8 cellular contexts compared by ENCODE assay signal in the genomic region with DNA sequence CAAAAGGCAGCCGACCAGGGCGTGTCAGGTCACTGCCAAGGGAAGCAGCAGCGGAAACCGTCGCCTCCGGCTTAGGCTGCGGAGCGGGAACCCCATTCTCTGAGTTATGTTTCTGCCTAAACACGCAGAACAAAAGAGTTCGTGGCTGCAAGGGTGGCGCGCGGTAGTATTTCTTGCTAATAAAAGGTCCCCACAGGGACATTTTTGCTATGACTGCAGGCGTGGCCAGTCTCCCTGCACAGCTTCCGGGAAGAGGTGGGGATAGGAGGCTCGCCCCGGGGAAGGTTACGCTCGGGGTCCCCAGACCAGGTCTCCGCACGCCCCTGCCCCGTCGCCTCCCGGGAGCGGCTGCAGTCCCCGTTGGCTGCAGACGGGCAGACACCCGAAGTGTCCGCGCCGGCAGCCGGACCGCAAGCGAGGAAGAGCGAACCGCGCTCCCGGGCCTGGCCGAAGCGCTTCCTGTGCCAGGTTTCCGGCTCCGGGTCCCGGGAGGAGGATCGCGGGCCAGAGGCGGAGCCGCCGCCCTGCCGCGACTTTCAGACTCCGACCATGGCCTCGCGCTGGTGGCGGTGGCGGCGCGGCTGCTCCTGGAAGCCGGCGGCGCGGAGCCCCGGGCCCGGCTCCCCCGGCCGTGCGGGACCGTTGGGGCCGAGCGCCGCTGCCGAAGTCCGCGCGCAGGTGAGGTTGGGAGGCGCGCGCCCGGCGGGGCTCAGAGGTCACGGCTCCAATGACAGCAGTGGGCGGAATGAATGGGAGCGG. TPM values are rescaled to one million over a fixed set of nuclear protein-coding genes. Genes with fewer than 3 reads are reported as not detected.
DNase-seq lines count a peak whose midpoint lies in the region; ATAC-seq and TF ChIP-seq lines count a peak whose summit lies in the region.

A gene with protein sequence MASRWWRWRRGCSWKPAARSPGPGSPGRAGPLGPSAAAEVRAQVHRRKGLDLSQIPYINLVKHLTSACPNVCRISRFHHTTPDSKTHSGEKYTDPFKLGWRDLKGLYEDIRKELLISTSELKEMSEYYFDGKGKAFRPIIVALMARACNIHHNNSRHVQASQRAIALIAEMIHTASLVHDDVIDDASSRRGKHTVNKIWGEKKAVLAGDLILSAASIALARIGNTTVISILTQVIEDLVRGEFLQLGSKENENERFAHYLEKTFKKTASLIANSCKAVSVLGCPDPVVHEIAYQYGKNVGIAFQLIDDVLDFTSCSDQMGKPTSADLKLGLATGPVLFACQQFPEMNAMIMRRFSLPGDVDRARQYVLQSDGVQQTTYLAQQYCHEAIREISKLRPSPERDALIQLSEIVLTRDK (plus strand): TSS at position 539 of the 759 bp plus-strand sequence. CDS start 11 bp downstream, at position 550.

- H3K27ac Mint-ChIP-seq in GM23338: peak within 1 kb of the TSS; percentile 95
- H3K27ac Mint-ChIP-seq in activated naive CD8-positive, alpha-beta T cell treated with anti-CD3 and anti-CD28 coated beads, Interleukin-2, amount 50 U/mL, for 24 hours: peak within 1 kb of the TSS; percentile 98

- peak within 1 kb of the TSS; percentile 100 for H3K4me3 Mint-ChIP-seq in GM23338
- H3K4me3 Mint-ChIP-seq in activated naive CD8-positive, alpha-beta T cell treated with anti-CD3 and anti-CD28 coated beads, Interleukin-2, amount 50 U/mL, for 24 hours: peak within 1 kb of the TSS; percentile 100

- peaks cover 4% of the 10 kb centered on the region; the same call in 2 of the 3 replicates for H3K4me1 Mint-ChIP-seq in GM23338
- peaks cover 36% of the 10 kb centered on the region for H3K4me1 Mint-ChIP-seq in activated naive CD8-positive, alpha-beta T cell treated with anti-CD3 and anti-CD28 coated beads, Interleukin-2, amount 50 U/mL, for 24 hours

- peaks cover 3% of the 10 kb centered on the region; the same call in 2 of the 3 replicates for H3K9me3 Mint-ChIP-seq in GM23338
- no peaks in the 10 kb centered on the region for H3K9me3 Mint-ChIP-seq in activated naive CD8-positive, alpha-beta T cell treated with anti-CD3 and anti-CD28 coated beads, Interleukin-2, amount 50 U/mL, for 24 hours

- peaks cover 32% of the 10 kb centered on the region for H3K36me3 Mint-ChIP-seq in GM23338 (ENCODE audit: low read depth)
- peaks cover 36% of the 10 kb centered on the region for H3K36me3 Mint-ChIP-seq in activated naive CD8-positive, alpha-beta T cell treated with anti-CD3 and anti-CD28 coated beads, Interleukin-2, amount 50 U/mL, for 24 hours (ENCODE audit: low read depth)

- TF ChIP-seq CTCF in GM23338 (conservative IDR thresholded peaks at IDR 0.05; ENCODE audit: low read depth in 2 of 2) (no peak), LNCaP clone FGC (IDR thresholded peaks at IDR 0.05; ENCODE audit: control insufficient read depth, extremely low read depth, insufficient read depth) (no peak), heart left ventricle (IDR thresholded peaks at IDR 0.05) (no peak)

- 0 to 1% (median 0%) methylated on average over 19 to 82 of the region's 82 CpGs for WGBS in heart left ventricle, 4 donors
- WGBS in urinary bladder: 1% methylated on average over 82 of the region's 82 CpGs

- H3K4me3 ChIP-seq in GM23338 (peak within 1 kb of the TSS; percentile 94), LNCaP clone FGC (ENCODE audit: low read depth, low read length) (peak within 1 kb of the TSS; percentile 88), heart left ventricle (peak within 1 kb of the TSS; percentile 56 to 99 (median 91)), urinary bladder (ENCODE audit: low read depth, low read length) (peak within 1 kb of the TSS; percentile 87)

- H3K27ac ChIP-seq in GM23338 (ENCODE audit: low read depth): no peak within 1 kb of the TSS
- peak within 1 kb of the TSS; percentile 89 to 100 (median 96) for H3K27ac ChIP-seq in heart left ventricle
- peak within 1 kb of the TSS; percentile 73 for H3K27ac ChIP-seq in urinary bladder (ENCODE audit: low read depth)

- H3F3A ChIP-seq in GM23338 (replicated peaks; ENCODE audit: low read depth): no peaks in the 10 kb centered on the region

- H3K27me3 ChIP-seq in GM23338 (ENCODE audit: insufficient read depth) (no peaks in the 10 kb centered on the region), heart left ventricle (peaks cover 0 to 7% (median 4%) of the 10 kb centered on the region in 9 donors)

- H2AFZ ChIP-seq in GM23338: peak within 1 kb of the TSS; percentile 99

- H3K9me2 ChIP-seq in GM23338 (ENCODE audit: insufficient read depth): no peaks in the 10 kb centered on the region

- peak within 1 kb of the TSS; percentile 96 for H3K4me2 ChIP-seq in GM23338

- DNase-seq in GM03348 (ENCODE audit: low spot score): peak; percentile 95
- DNase-seq in GM23338 (ENCODE audit: low spot score): peak; percentile 81
- peak; percentile 8 for DNase-seq in LNCaP clone FGC (ENCODE audit: low read depth)
- peak; percentile 51 for DNase-seq in SW480 (ENCODE audit: low spot score)
- DNase-seq in activated naive CD8-positive, alpha-beta T cell treated with anti-CD3 and anti-CD28 coated beads, Interleukin-2, amount 50 U/mL, for 24 hours: peak; percentile 72
- DNase-seq in heart left ventricle: peak; percentile 77 to 88 (median 83)
- peak; percentile 93 for DNase-seq in posterior vena cava (ENCODE audit: low spot score)

- ATAC-seq in GM23338 (peak; percentile 85), heart left ventricle (peak; percentile 84 to 97 (median 95))
- peak; percentile 87 for ATAC-seq in activated naive CD8-positive, alpha-beta T cell treated with anti-CD3 and anti-CD28 coated beads, Interleukin-2, amount 50 U/mL, for 24 hours

- H3K4me1 ChIP-seq in GM23338 (ENCODE audit: insufficient read depth) (peaks cover 9% of the 10 kb centered on the region), heart left ventricle (peaks cover 0 to 22% (median 9%) of the 10 kb centered on the region in 12 donors), urinary bladder (ENCODE audit: insufficient read depth) (peaks cover 1% of the 10 kb centered on the region)

- peaks cover 44% of the 10 kb centered on the region for H3K79me2 ChIP-seq in GM23338 (replicated peaks; ENCODE audit: insufficient read depth)

- TF ChIP-seq POLR2A in heart left ventricle (IDR thresholded peaks at IDR 0.05): peak in 1 of 2 donors; percentile 71

- no peaks in the 10 kb centered on the region; the same call in 1 of the 2 replicates for H4K20me1 ChIP-seq in GM23338 (replicated peaks; ENCODE audit: insufficient read depth)

- H3K9me3 ChIP-seq in heart left ventricle: no peaks in the 10 kb centered on the region

- H3K36me3 ChIP-seq in GM23338 (ENCODE audit: insufficient read depth): 0 out of 2 replicates have a peak, but pooled peaks cover 2% of the 10 kb centered on the region
- H3K36me3 ChIP-seq in heart left ventricle: peaks cover 0 to 2% (median 0%) of the 10 kb centered on the region in 9 donors
- no peaks in the 10 kb centered on the region for H3K36me3 ChIP-seq in urinary bladder (ENCODE audit: insufficient read depth)

- intact Hi-C loops in heart left ventricle (cut with DNase I) (loop anchor here in 2 of 10 donors (5.0 to 10.0 kb wide), 2 partner anchors 165 to 167 kb away; a partner anchor contains a TSS), posterior vena cava (cut with DNase I) (no loop called here)

- H3K27me3 Mint-ChIP-seq in GM23338 (ENCODE audit: insufficient read depth, low read depth, poor library complexity): peaks cover 10% of the 10 kb centered on the region
- H3K27me3 Mint-ChIP-seq in activated naive CD8-positive, alpha-beta T cell treated with anti-CD3 and anti-CD28 coated beads, Interleukin-2, amount 50 U/mL, for 24 hours: no peaks in the 10 kb centered on the region

TF ChIP-seq in GM23338, 12 proteins besides CTCF, POLR2A, EP300 and RAD21:
- TF ChIP-seq POLR2AphosphoS5 (IDR thresholded peaks at IDR 0.05; ENCODE audit: low read depth) (peak; percentile 66), NANOG (IDR thresholded peaks at IDR 0.05; ENCODE audit: borderline replicate concordance) (no peak)
TF ChIP-seq in GM23338: peak in this region for 1.

RNA-seq across cellular contexts. Expression of the gene that starts here (rescaled TPM):
- 17.7 and 21.5 TPM in 2 replicates for total RNA-seq in GM23338 (2014; rRNA removed; shearing (Covaris generic))
- polyA plus RNA-seq in GM23338 (2016; fragmentation: Nextera tagmentation; extraction: Ambion mirVana) (21.0 and 26.2 TPM in 2 replicates), heart left ventricle (10 to 100 TPM in 1 of 2 donors, 1 to 10 TPM in 1; 8.1 to 13.5 TPM), urinary bladder (4.4 TPM)
- total RNA-seq in heart left ventricle (1 to 10 TPM; 1.8 to 7.3 (median 4.3) TPM), posterior vena cava (1 to 10 TPM; 4.1 to 6.1 TPM), urinary bladder (10.3 TPM)

Comparison
In these comparisons a context has a peak if more than half of its experiments do, and no peak if none do; other contexts are left out.
1. DNase-seq: peak in every context shown above with its lines; median percentile 95 in GM03348; 93 in posterior vena cava; 83 in heart left ventricle; 81 in GM23338; 72 in activated naive CD8-positive, alpha-beta T cell treated with anti-CD3 and anti-CD28 coated beads, Interleukin-2, amount 50 U/mL, for 24 hours; 51 in SW480; 8 in LNCaP clone FGC.